Comparison of ENCODE assay signal across 14 cellular contexts in genomic region chr7:157335256-157335655, GRCh38. TPM values are rescaled to one million over a fixed set of nuclear protein-coding genes. Genes with fewer than 3 reads are reported as not detected.
DNase-seq lines count a peak whose midpoint lies in the region; ATAC-seq lines count a peak whose summit lies in the region.
"Had no signal": no experiment of that assay in that cellular context is flagged by ENCODE, and none has a peak within 500 bp of the region (broad histone marks: within the 10 kb centered on the region; RNA-seq: fewer than 3 reads in every experiment).

No MANE protein-coding gene starts in this region.

- H3K9me3 Mint-ChIP-seq in CD4-positive, alpha-beta memory T cell = peaks cover 0 to 8% (median 0%) of the 10 kb centered on the region in 8 donors
- no peaks in the 10 kb centered on the region for H3K9me3 Mint-ChIP-seq in activated T-helper 1 cell treated with anti-CD3 and anti-CD28 coated beads, Interleukin-12 subunit alpha, Interleukin-12 subunit beta, Interleukin-2, Interleukin-4 antibody, amounts not matched to agents 30 ng/mL and 10 ng/mL and 1 ng/mL, durations not matched to agents 14 hours and 24 hours and 36 hours
- H3K9me3 Mint-ChIP-seq in memory B cell = no peaks in the 10 kb centered on the region

- H3K9me3 ChIP-seq in CD4-positive, alpha-beta memory T cell (ENCODE audit: control insufficient read depth in 1 of 2, low read length in 2 of 2) = no peaks in the 10 kb centered on the region
- no peaks in the 10 kb centered on the region for H3K9me3 ChIP-seq in GM23248 (ENCODE audit: low read depth)
- H3K9me3 ChIP-seq in aorta (ENCODE audit: control insufficient read depth, low read length) = no peaks in the 10 kb centered on the region
- H3K9me3 ChIP-seq: heart left ventricle, left lung, spleen had no signal

- H3K27me3 ChIP-seq in CD4-positive, alpha-beta memory T cell (ENCODE audit: insufficient read depth, low read length) = no peaks in the 10 kb centered on the region
- no peaks in the 10 kb centered on the region for H3K27me3 ChIP-seq in GM23248 (replicated peaks; ENCODE audit: insufficient read depth)
- H3K27me3 ChIP-seq in aorta (ENCODE audit: control insufficient read depth in 1 of 2, insufficient read depth in 2 of 2, low read length in 1 of 2) = no peaks in the 10 kb centered on the region
- H3K27me3 ChIP-seq: heart left ventricle, left lung, spleen had no signal

- CTCF ChIA-PET in CD4-positive, alpha-beta memory T cell (lab: Charles Lee; ENCODE audit: partially characterized antibody) = no interaction called here

- WGBS in GM23248 (ENCODE audit: low coverage in 1 of 2, low lambda C conversion rate in 2 of 2, missing lambda C conversion rate in 2 of 2), 2 experiments = 72 to 74% methylated on average over 5 of the region's 5 CpGs
- WGBS in aorta, 2 donors = 88 to 93% methylated on average over 5 of the region's 5 CpGs

- peak overlapping the region; percentile 59 to 99 (median 96) for H3K4me3 Mint-ChIP-seq in CD4-positive, alpha-beta memory T cell
- H3K4me3 Mint-ChIP-seq in activated T-helper 1 cell treated with anti-CD3 and anti-CD28 coated beads, Interleukin-12 subunit alpha, Interleukin-12 subunit beta, Interleukin-2, Interleukin-4 antibody, amounts not matched to agents 30 ng/mL and 10 ng/mL and 1 ng/mL, durations not matched to agents 14 hours and 24 hours and 36 hours = peak overlapping the region; percentile 95
- peak overlapping the region; percentile 93 for H3K4me3 Mint-ChIP-seq in memory B cell

- H3K27me3 Mint-ChIP-seq in CD4-positive, alpha-beta memory T cell = peaks cover 1 to 7% of the 10 kb centered on the region in 2 donors
- peaks cover 30% of the 10 kb centered on the region for H3K27me3 Mint-ChIP-seq in activated T-helper 1 cell treated with anti-CD3 and anti-CD28 coated beads, Interleukin-12 subunit alpha, Interleukin-12 subunit beta, Interleukin-2, Interleukin-4 antibody, amounts not matched to agents 30 ng/mL and 10 ng/mL and 1 ng/mL, durations not matched to agents 14 hours and 24 hours and 36 hours (ENCODE audit: insufficient read depth)
- H3K27me3 Mint-ChIP-seq in memory B cell = peaks cover 2% of the 10 kb centered on the region

- peaks cover 26% of the 10 kb centered on the region for H3K4me1 ChIP-seq in CD4-positive, alpha-beta memory T cell (ENCODE audit: insufficient read depth, low read length)
- H3K4me1 ChIP-seq in GM23248 (ENCODE audit: insufficient read depth) (peaks cover 22% of the 10 kb centered on the region), aorta (ENCODE audit: control insufficient read depth in 1 of 2, insufficient read depth in 2 of 2, low read length in 2 of 2) (peaks cover 0 to 2% of the 10 kb centered on the region in 2 donors)

- H3K4me1 Mint-ChIP-seq in CD4-positive, alpha-beta memory T cell = peaks cover 13 to 38% (median 28%) of the 10 kb centered on the region in 4 donors
- H3K4me1 Mint-ChIP-seq in activated T-helper 1 cell treated with anti-CD3 and anti-CD28 coated beads, Interleukin-12 subunit alpha, Interleukin-12 subunit beta, Interleukin-2, Interleukin-4 antibody, amounts not matched to agents 30 ng/mL and 10 ng/mL and 1 ng/mL, durations not matched to agents 14 hours and 24 hours and 36 hours (ENCODE audit: low read depth) = peaks cover 22% of the 10 kb centered on the region
- H3K4me1 Mint-ChIP-seq in memory B cell = peaks cover 29% of the 10 kb centered on the region

- in situ Hi-C loops in GM23248 (cut with MboI) = no loop called here

- POLR2A ChIA-PET in CD4-positive, alpha-beta memory T cell (lab: Charles Lee; ENCODE audit: partially characterized antibody) = interaction anchor here (2.4 kb wide), 1 partner anchor 33 kb away, joined by 7 read pairs; no protein-coding TSS in a partner anchor

- H2AFZ ChIP-seq in GM23248 = no peak overlapping the region

- H3K27ac ChIP-seq in CD4-positive, alpha-beta memory T cell (ENCODE audit: low read depth, low read length) = no peak overlapping the region
- H3K27ac ChIP-seq in GM23248 (no peak overlapping the region), aorta (ENCODE audit: low read depth in 1 of 2, low read length in 2 of 2) (no peak overlapping the region)

- no peak overlapping the region for H3K9ac ChIP-seq in GM23248

- peak overlapping the region in 4 of 7 donors; percentile 44 to 99 (median 72) for H3K27ac Mint-ChIP-seq in CD4-positive, alpha-beta memory T cell
- H3K27ac Mint-ChIP-seq in activated T-helper 1 cell treated with anti-CD3 and anti-CD28 coated beads, Interleukin-12 subunit alpha, Interleukin-12 subunit beta, Interleukin-2, Interleukin-4 antibody, amounts not matched to agents 30 ng/mL and 10 ng/mL and 1 ng/mL, durations not matched to agents 14 hours and 24 hours and 36 hours = peak overlapping the region; percentile 71
- no peak overlapping the region for H3K27ac Mint-ChIP-seq in memory B cell

- intact Hi-C loops in CD4-positive, alpha-beta memory T cell (cut with micrococcal nuclease) = loop anchor here (5.0 kb wide), 1 partner anchor 63 kb away; no protein-coding TSS in a partner anchor
- intact Hi-C loops in activated T-helper 1 cell treated with anti-CD3 and anti-CD28 coated beads, Interleukin-12 subunit alpha, Interleukin-12 subunit beta, Interleukin-2, Interleukin-4 antibody, amounts not matched to agents 30 ng/mL and 10 ng/mL and 1 ng/mL, durations not matched to agents 14 hours and 24 hours and 36 hours (cut with micrococcal nuclease) = loop anchor here (5.0 to 10.0 kb wide), 2 partner anchors 388 to 440 kb away; partner anchors contain the start of genes LMBR1 and NOM1
- intact Hi-C loops in aorta (cut with DNase I) = loop anchor here in 1 of 2 donors (5.0 kb wide), 2 partner anchors 58 to 62 kb away; no protein-coding TSS in a partner anchor

- no peak overlapping the region for H3K4me3 ChIP-seq in CD4-positive, alpha-beta memory T cell (ENCODE audit: low read length in 2 of 2)
- H3K4me3 ChIP-seq in GM23248 (peak overlapping the region; percentile 94; the same call in 1 of the 2 replicates), aorta (ENCODE audit: low read length in 2 of 2) (no peak overlapping the region)

- no peaks in the 10 kb centered on the region for H3K36me3 ChIP-seq in CD4-positive, alpha-beta memory T cell (ENCODE audit: insufficient read depth, low read length)
- H3K36me3 ChIP-seq in GM23248 (ENCODE audit: low read depth) (no peaks in the 10 kb centered on the region), aorta (ENCODE audit: control insufficient read depth in 1 of 2, insufficient read depth in 2 of 2, low read length in 1 of 2) (no peaks in the 10 kb centered on the region)
- H3K36me3 ChIP-seq: heart left ventricle, left lung, spleen had no signal

- H3F3A ChIP-seq in GM23248 (ENCODE audit: insufficient read depth) = peaks cover 22% of the 10 kb centered on the region

- 0 out of 2 replicates have a peak, but pooled peaks cover 4% of the 10 kb centered on the region for H4K20me1 ChIP-seq in GM23248 (ENCODE audit: insufficient read depth)

- DNase-seq in CD4-positive, alpha-beta memory T cell = no peak
- DNase-seq in GM23248 = peak; percentile 47
- DNase-seq in activated T-helper 1 cell treated with anti-CD3 and anti-CD28 coated beads, Interleukin-12 subunit alpha, Interleukin-12 subunit beta, Interleukin-2, Interleukin-4 antibody, amounts not matched to agents 30 ng/mL and 10 ng/mL and 1 ng/mL, durations not matched to agents 14 hours and 24 hours and 36 hours (ENCODE audit: low spot score) = no peak
- DNase-seq in memory B cell (ENCODE audit: low spot score in 2 of 2) = no peak
- DNase-seq in aorta = no peak
- no peak for DNase-seq in activated CD4-positive, CD25-positive, alpha-beta regulatory T cell treated with anti-CD3 and anti-CD28 coated beads, Interleukin-2, amount 50 U/mL, for 72 hours
- no peak for DNase-seq in DMS79 (lab: John Stamatoyannopoulos, UW)
- DNase-seq: heart left ventricle, left lung, NCI-H1105 treated with DMSO at 0.1 percent for 48 hours, NCI-H345, occipital lobe had no signal

- ATAC-seq in memory B cell (ENCODE audit: low read depth) (no peak), HG03045 (IDR thresholded peaks at IDR 0.05; ENCODE audit: unreplicated experiment) (no peak), aorta (ENCODE audit: low FRiP score) (no peak)
- ATAC-seq: heart left ventricle, left lung had no signal

- peak overlapping the region; percentile 76 for H3K4me2 ChIP-seq in GM23248 (ENCODE audit: unreplicated experiment)

- peaks cover 3 to 21% of the 10 kb centered on the region in 2 donors for H3K36me3 Mint-ChIP-seq in CD4-positive, alpha-beta memory T cell
- peaks cover 18% of the 10 kb centered on the region for H3K36me3 Mint-ChIP-seq in activated T-helper 1 cell treated with anti-CD3 and anti-CD28 coated beads, Interleukin-12 subunit alpha, Interleukin-12 subunit beta, Interleukin-2, Interleukin-4 antibody, amounts not matched to agents 30 ng/mL and 10 ng/mL and 1 ng/mL, durations not matched to agents 14 hours and 24 hours and 36 hours (ENCODE audit: low read depth)
- H3K36me3 Mint-ChIP-seq in memory B cell = peaks cover 2% of the 10 kb centered on the region

- H3K79me2 ChIP-seq in GM23248 (ENCODE audit: insufficient read depth) = peaks cover 37% of the 10 kb centered on the region

- no peaks in the 10 kb centered on the region for H3K9me2 ChIP-seq in GM23248 (ENCODE audit: insufficient read depth)

RNA-seq across cellular contexts. Expression of gene DNAJB6, which starts 1.5 kb away (rescaled TPM):
- total RNA-seq in CD4-positive, alpha-beta memory T cell = 10 to 100 TPM; 85.6 to 90.1 TPM
- polyA plus RNA-seq in CD4-positive, alpha-beta memory T cell = 100 to 1,000 TPM; 116 to 169 TPM
- total RNA-seq in GM23248 (2014; rRNA removed; shearing (Covaris generic)) = 139 and 149 TPM in 2 replicates
- polyA plus RNA-seq in GM23248 (2016; fragmentation: Nextera tagmentation; extraction: Ambion mirVana) (187 and 195 TPM in 2 replicates), aorta (100 to 1,000 TPM; 118 to 126 TPM)
- total RNA-seq in activated T-helper 1 cell treated with anti-CD3 and anti-CD28 coated beads, Interleukin-12 subunit alpha, Interleukin-12 subunit beta, Interleukin-2, Interleukin-4 antibody, amounts not matched to agents 30 ng/mL and 10 ng/mL and 1 ng/mL, durations not matched to agents 14 hours and 24 hours and 36 hours = 127 and 137 TPM in 2 replicates
- total RNA-seq in aorta = 100 to 1,000 TPM; 130 to 143 TPM
